In genomic region chr15:79073336-79073735, GRCh38 we compare ENCODE assay signal across 23 cellular contexts.
"Had no signal": no experiment of that assay in that cellular context is flagged by ENCODE, and none has a peak within 500 bp of the region (broad histone marks: within the 10 kb centered on the region; RNA-seq: fewer than 3 reads in every experiment).

No MANE protein-coding gene starts in this region.

- DNase-seq: Kasumi-1, MV-4-11, NCI-H1048, NCI-H1105, NCI-H1417, NCI-H1436 treated with DMSO at 0.1 percent for 48 hours, NCI-H1694, NCI-H1930, NCI-H2081 treated with DMSO at 0.1 percent for 48 hours, NCI-H2171, NCI-H226, NCI-H446, NCI-H510A, NCI-H524 treated with DMSO at 0.1 percent for 48 hours, NCI-H69, NCI-H774, SHP77, SK-N-SH, SW 1271 had no signal

- H3K9me3 ChIP-seq: SK-N-SH had no signal

- H3K27ac ChIP-seq: KMS-11, RWPE1 had no signal

- H3K4me3 ChIP-seq: K562 had no signal

- H3K4me2 ChIP-seq: KMS-11, SK-N-SH had no signal

- H3K9ac ChIP-seq: KMS-11, SK-N-SH had no signal

- FAIRE-seq: HTR-8/SVneo, K562 had no signal
